Comparison of ENCODE assay signal across 7 cellular contexts in genomic region chr17:8137645-8138342, GRCh38. TPM values are rescaled to one million over a fixed set of nuclear protein-coding genes. Genes with fewer than 3 reads are reported as not detected.
A peak's percentile ranks its signal among the peaks of the same experiment; 100 is the strongest.
DNase-seq lines count a peak whose midpoint lies in the region; ATAC-seq and TF ChIP-seq lines count a peak whose summit lies in the region.
"Had no signal": no experiment of that assay in that cellular context is flagged by ENCODE, and none has a peak within 500 bp of the region (broad histone marks: within the 10 kb centered on the region; RNA-seq: fewer than 3 reads in every experiment).

No MANE protein-coding gene starts in this region.

- no peaks in the 10 kb centered on the region for H3K27me3 ChIP-seq in BJ (ENCODE audit: control insufficient read depth, insufficient read depth, low read length)
- H3K27me3 ChIP-seq in PC-3 (ENCODE audit: low read length), result no peaks in the 10 kb centered on the region
- no peaks in the 10 kb centered on the region for H3K27me3 ChIP-seq in layer of hippocampus (ENCODE audit: control insufficient read depth, insufficient read depth, low read length)

- BruUV-seq in PC-3 (replicated peaks; lab: Mats Ljungman, UMichigan), result no TSS peak

- DNase-seq in BJ (ENCODE audit: low read depth) (no peak), PC-3 (no peak), GM13976 (ENCODE audit: low spot score) (no peak)
- no peak for DNase-seq in stimulated activated CD4-positive, alpha-beta T cell treated with anti-CD3 and anti-CD28 coated beads, Interleukin-15, amount 100 ng/mL, for 24 hours

- intact Hi-C loops in PC-3 (cut with micrococcal nuclease), result loop anchor here (1.0 to 5.0 kb wide), 5 partner anchors 7 to 85 kb away; no protein-coding TSS in a partner anchor

- no peaks in the 10 kb centered on the region for H4K20me1 ChIP-seq in PC-3 (ENCODE audit: low read length)

- peak overlapping the region; percentile 72 for H2AFZ ChIP-seq in PC-3 (ENCODE audit: low read length)

- CTCF ChIA-PET in BJ (lab: Yijun Ruan, JAX), result interaction anchor here (0.8 to 3.3 kb wide), 15 partner anchors 9 to 162 kb away, joined by 3 to 31 read pairs (median 4); partner anchors contain the start of genes ALOXE3 and HES7
- CTCF ChIA-PET in PC-3 (lab: Charles Lee), result interaction anchor here (1.0 kb wide), 1 partner anchor 19 kb away, joined by 7 read pairs; no protein-coding TSS in a partner anchor

- ATAC-seq in PC-3, result peak; percentile 4; the same call in 1 of the 2 replicates
- ATAC-seq in HG02588 (IDR thresholded peaks at IDR 0.05; ENCODE audit: unreplicated experiment), result no peak

- no peaks in the 10 kb centered on the region for H3K9me3 ChIP-seq in PC-3 (ENCODE audit: low read length)

- peak overlapping the region; percentile 89 for H3K4me2 ChIP-seq in PC-3 (ENCODE audit: low read length)

- H3K27ac ChIP-seq in PC-3 (ENCODE audit: low read length) (peak overlapping the region; percentile 2; the same call in 1 of the 2 replicates), layer of hippocampus (ENCODE audit: low read depth, low read length) (peak overlapping the region; percentile 86)

- peaks cover 6% of the 10 kb centered on the region for H3K4me1 ChIP-seq in PC-3 (ENCODE audit: insufficient read depth, low read length)

- peak overlapping the region; percentile 22; the same call in 1 of the 2 replicates for H3K9ac ChIP-seq in PC-3 (ENCODE audit: low read length)

- no peaks in the 10 kb centered on the region for H3K79me2 ChIP-seq in PC-3 (ENCODE audit: low read length)

- H3K9me2 ChIP-seq in PC-3 (replicated peaks; ENCODE audit: low read length), result no peaks in the 10 kb centered on the region

- no peaks in the 10 kb centered on the region for H3F3A ChIP-seq in PC-3 (ENCODE audit: low read length, unreplicated experiment)

- TF ChIP-seq CTCF in BJ (IDR thresholded peaks at IDR 0.05; ENCODE audit: insufficient read depth, low read depth, low read length) (no peak), PC-3 (conservative IDR thresholded peaks at IDR 0.05; ENCODE audit: low read depth, low read length) (no peak), GM13976 (IDR thresholded peaks at IDR 0.05; ENCODE audit: borderline replicate concordance, control extremely low read depth, extremely low read depth, insufficient read depth, missing control alignments) (no peak)

- in situ Hi-C loops in GM13976 (cut with MboI; ENCODE audit: low sequenced_read_pairs, unreplicated experiment), result no loop called here

- POLR2A ChIA-PET in BJ (lab: Charles Lee), result interaction anchor here (0.6 to 1.9 kb wide), 3 partner anchors 19 to 35 kb away, joined by 4 to 16 read pairs (median 6); no protein-coding TSS in a partner anchor
- POLR2A ChIA-PET in PC-3 (lab: Charles Lee; ENCODE audit: unreplicated experiment), result interaction anchor here (0.6 kb wide), 1 partner anchor 35 kb away, joined by 3 read pairs; no protein-coding TSS in a partner anchor

- H3K4me3 ChIP-seq in BJ (ENCODE audit: low read depth, low read length) (peak overlapping the region; percentile 31), PC-3 (ENCODE audit: low read length) (peak overlapping the region; percentile 70)

- H3K36me3 ChIP-seq in BJ (ENCODE audit: control insufficient read depth, insufficient read depth, low read length) (peaks cover 16% of the 10 kb centered on the region), PC-3 (ENCODE audit: low read depth, low read length) (no peaks in the 10 kb centered on the region)

RNA-seq across cellular contexts. Expression of gene HES7, which starts 13.9 kb away (rescaled TPM):
- polyA plus RNA-seq in BJ (2011; rRNA removed), result not detected in 2 replicates
- polyA minus RNA-seq in BJ (2011; rRNA and poly(A)+ RNA removed), result 0.09 TPM in 1 of 2 replicates, not detected in the other
- total RNA-seq in PC-3 (2014; rRNA removed), result 2.9 TPM in 1 of 2 replicates, not detected in the other
- total RNA-seq: left colon had no signal

RNA-seq across cellular contexts. Expression of gene PER1, which starts 14.4 kb away (rescaled TPM):
- polyA plus RNA-seq in BJ (2011; rRNA removed), result 5.1 and 7.7 TPM in 2 replicates
- 11.4 and 32.7 TPM in 2 replicates for polyA minus RNA-seq in BJ (2011; rRNA and poly(A)+ RNA removed)
- total RNA-seq in PC-3 (2014; rRNA removed), result 25.0 and 47.2 TPM in 2 replicates

RNA-seq across cellular contexts. Expression of gene ALOXE3, which starts 19.5 kb away (rescaled TPM):
- polyA plus RNA-seq in BJ (2011; rRNA removed), result 0.04 and 0.10 TPM in 2 replicates
- polyA minus RNA-seq in BJ (2011; rRNA and poly(A)+ RNA removed), result 0.05 TPM in 1 of 2 replicates, not detected in the other
- 1.4 and 3.6 TPM in 2 replicates for total RNA-seq in PC-3 (2014; rRNA removed)
- total RNA-seq: left colon had no signal

RNA-seq across cellular contexts. Expression of gene VAMP2, which starts 25.0 kb away (rescaled TPM):
- polyA plus RNA-seq in BJ (2011; rRNA removed), result 20.1 and 22.8 TPM in 2 replicates
- polyA minus RNA-seq in BJ (2011; rRNA and poly(A)+ RNA removed), result 7.4 and 9.6 TPM in 2 replicates
- 5.0 and 18.0 TPM in 2 replicates for total RNA-seq in PC-3 (2014; rRNA removed)

RNA-seq across cellular contexts. Expression of gene TMEM107, which starts 38.4 kb away (rescaled TPM):
- 13.6 and 14.5 TPM in 2 replicates for polyA plus RNA-seq in BJ (2011; rRNA removed)
- polyA minus RNA-seq in BJ (2011; rRNA and poly(A)+ RNA removed), result 52.2 and 57.1 TPM in 2 replicates
- total RNA-seq in PC-3 (2014; rRNA removed), result 19.0 and 26.6 TPM in 2 replicates
